In the genomic region with DNA sequence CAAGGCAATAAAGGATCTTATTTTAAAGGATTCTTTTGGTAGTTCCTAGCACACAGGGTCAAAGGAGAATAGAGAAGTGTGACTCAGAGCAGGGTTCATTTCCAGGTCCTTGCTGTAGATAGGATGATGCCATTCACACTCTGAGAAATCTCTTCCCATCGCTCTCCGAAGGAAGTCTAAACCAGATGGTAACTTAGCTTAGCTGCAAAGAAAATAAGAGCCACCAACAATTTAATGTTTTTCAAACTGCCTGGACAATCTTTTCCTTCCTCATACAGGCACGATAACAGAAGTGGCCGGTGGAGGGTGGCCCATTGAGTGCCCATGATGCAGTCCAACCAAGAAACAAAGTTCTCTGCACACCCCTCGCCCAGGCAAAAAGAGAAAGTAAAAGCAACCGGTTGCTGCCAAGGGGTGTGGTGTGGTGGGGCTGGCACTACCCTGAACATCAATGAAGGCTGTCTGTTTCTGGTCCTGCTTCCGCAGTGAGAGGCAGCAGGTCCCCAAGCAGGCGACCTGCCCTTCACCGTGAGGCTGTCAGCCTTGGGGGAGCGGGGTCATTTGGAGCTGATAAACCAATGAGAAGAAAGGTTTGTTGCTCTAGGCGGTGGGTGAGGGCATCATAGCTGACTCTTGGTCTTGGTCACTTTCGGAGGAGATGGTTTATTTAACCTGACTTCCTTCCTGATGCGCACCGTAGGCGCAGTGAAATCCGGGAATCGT, we compare ENCODE assay signal across 8 cellular contexts. TPM values are rescaled to one million over a fixed set of nuclear protein-coding genes. Genes with fewer than 3 reads are reported as not detected.
DNase-seq lines count a peak whose midpoint lies in the region; ATAC-seq, FAIRE-seq and TF ChIP-seq lines count a peak whose summit lies in the region.

No MANE protein-coding gene starts in this region.

- H2AFZ ChIP-seq in endothelial cell of umbilical vein (ENCODE audit: low read depth, low read length) = peak overlapping the region; percentile 84

- dilution Hi-C loops in endothelial cell of umbilical vein (cut with MboI; ENCODE audit: extremely low pct_ligation_motif_present, low sequenced_read_pairs) = no loop called here

- H3K36me3 ChIP-seq in endothelial cell of umbilical vein (ENCODE audit: control insufficient read depth in 2 of 2, extremely low read depth in 1 of 2, insufficient read depth in 2 of 2, low read length in 2 of 2) (no peaks in the 10 kb centered on the region), neutrophil (peaks cover 4% of the 10 kb centered on the region), tibial nerve (no peaks in the 10 kb centered on the region)

- H3K27me3 ChIP-seq in endothelial cell of umbilical vein (ENCODE audit: control insufficient read depth in 2 of 2, insufficient read depth in 2 of 2, low read length in 2 of 2) (no peaks in the 10 kb centered on the region), neutrophil (no peaks in the 10 kb centered on the region), tibial nerve (no peaks in the 10 kb centered on the region)

- DNase-seq in AG08396 (ENCODE audit: low spot score) (peak; percentile 32), endothelial cell of umbilical vein (ENCODE audit: low read depth, low spot score) (peak; percentile 77), tibial nerve (ENCODE audit: low spot score in 2 of 2) (no peak)
- peak; percentile 58 for DNase-seq in activated CD4-positive, alpha-beta T cell treated with anti-CD3 and anti-CD28 coated beads, Interleukin-2, amount 50 U/mL, for 1 hour

- H3K27ac ChIP-seq in endothelial cell of umbilical vein (ENCODE audit: insufficient read depth, low read depth, low read length) (peak overlapping the region; percentile 68), neutrophil (peak overlapping the region; percentile 94), tibial nerve (peak overlapping the region in 3 of 4 donors; percentile 4 to 72 (median 65))

- H3K9me3 ChIP-seq in endothelial cell of umbilical vein (replicated peaks; ENCODE audit: control insufficient read depth, insufficient read depth, low read length) (no peaks in the 10 kb centered on the region), neutrophil (no peaks in the 10 kb centered on the region), tibial nerve (no peaks in the 10 kb centered on the region)

- no peaks in the 10 kb centered on the region for H4K20me1 ChIP-seq in endothelial cell of umbilical vein (replicated peaks; ENCODE audit: control insufficient read depth, extremely low read depth, insufficient read depth, low read length)

- no peaks in the 10 kb centered on the region for H3K79me2 ChIP-seq in endothelial cell of umbilical vein (ENCODE audit: control insufficient read depth, insufficient read depth, low read length)

- H3K4me2 ChIP-seq in endothelial cell of umbilical vein (ENCODE audit: insufficient read depth, low read length) = peak overlapping the region; percentile 87

- POLR2A ChIA-PET in endothelial cell of umbilical vein (lab: Charles Lee) = no interaction called here

- no peak for TF ChIP-seq CTCF in endothelial cell of umbilical vein (IDR thresholded peaks at IDR 0.05; ENCODE audit: extremely low read depth in 1 of 2, insufficient read depth in 1 of 2, low read depth in 1 of 2, low read length in 2 of 2)
- TF ChIP-seq CTCF in neutrophil (IDR thresholded peaks at IDR 0.05) = no peak
- no peak for TF ChIP-seq CTCF in tibial nerve (IDR thresholded peaks at IDR 0.05)

- peak overlapping the region; percentile 44 for H3K9ac ChIP-seq in endothelial cell of umbilical vein (replicated peaks; ENCODE audit: extremely low read depth, insufficient read depth, low read length)

- no peak for TF ChIP-seq POLR2A in endothelial cell of umbilical vein (IDR thresholded peaks at IDR 0.05; ENCODE audit: low read depth, low read length)
- TF ChIP-seq POLR2A in tibial nerve (IDR thresholded peaks at IDR 0.05) = no peak

- H3K4me3 ChIP-seq in endothelial cell of umbilical vein (replicated peaks in 1 of 3; ENCODE audit: insufficient read depth in 1 of 3, low read depth in 1 of 3, low read length in 3 of 3) = peak overlapping the region; percentile 28 to 71 (median 53)
- H3K4me3 ChIP-seq in neutrophil (ENCODE audit: low read depth in 1 of 2, low read length in 1 of 2) = peak overlapping the region; percentile 71 to 94
- peak overlapping the region; percentile 25 to 73 (median 58) for H3K4me3 ChIP-seq in tibial nerve

- BruUV-seq in endothelial cell of umbilical vein (replicated peaks; lab: Mats Ljungman, UMichigan) = no TSS peak

- intact Hi-C loops in endothelial cell of umbilical vein (cut with micrococcal nuclease) = loop anchor here (1.0 to 5.0 kb wide), 2 partner anchors 43 to 64 kb away; no protein-coding TSS in a partner anchor

- CTCF ChIA-PET in endothelial cell of umbilical vein (lab: Charles Lee) = interaction anchor here (0.6 to 1.9 kb wide), 5 partner anchors 7 to 107 kb away, joined by 3 to 9 read pairs (median 4); no protein-coding TSS in a partner anchor

- 25 to 35% methylated on average over 16 to 17 of the region's 17 CpGs for WGBS in tibial nerve, 2 donors

- FAIRE-seq in endothelial cell of umbilical vein (lab: Jason Lieb, UNC) = peak; percentile 88

- H3K9me1 ChIP-seq in endothelial cell of umbilical vein (replicated peaks; ENCODE audit: control insufficient read depth, extremely low read depth, insufficient read depth, low read length) = no peaks in the 10 kb centered on the region

- peak; percentile 20 for ATAC-seq in GM19043 (IDR thresholded peaks at IDR 0.05; ENCODE audit: low read depth, unreplicated experiment)
- peak; percentile 26 for ATAC-seq in HG03521 (IDR thresholded peaks at IDR 0.05; ENCODE audit: unreplicated experiment)
- no peak for ATAC-seq in SK-N-SH treated with all-trans-retinoic acid at 6 μM for 48 hours

- TF ChIP-seq EP300 in tibial nerve (IDR thresholded peaks at IDR 0.05) = no peak

- H3K4me1 ChIP-seq in endothelial cell of umbilical vein (ENCODE audit: control insufficient read depth, extremely low read depth, insufficient read depth, low read length) (peaks cover 22% of the 10 kb centered on the region), neutrophil (ENCODE audit: control insufficient read depth in 1 of 2, insufficient read depth in 1 of 2, low read depth in 1 of 2, low read length in 1 of 2) (peaks cover 38 to 39% of the 10 kb centered on the region in 2 experiments), tibial nerve (peaks cover 0 to 15% (median 7%) of the 10 kb centered on the region in 4 donors)

TF ChIP-seq in endothelial cell of umbilical vein, 7 proteins besides CTCF, POLR2A, EP300 and RAD21:
- TF ChIP-seq EZH2 (IDR thresholded peaks at IDR 0.05; ENCODE audit: borderline replicate concordance, low read depth, low read length, severe bottlenecking) (no peak), JUN (IDR thresholded peaks at IDR 0.05; ENCODE audit: borderline replicate concordance, insufficient read depth, insufficient read length, low read depth) (peak; percentile 71), FOS (IDR thresholded peaks at IDR 0.05; ENCODE audit: borderline replicate concordance, insufficient read depth, low read length) (peak; percentile 87), POLR2AphosphoS5 (IDR thresholded peaks at IDR 0.05; ENCODE audit: insufficient read depth, low read depth, low read length) (peak; percentile 67), GATA2 (IDR thresholded peaks at IDR 0.05; ENCODE audit: insufficient read depth, insufficient read length, low read depth, low read length) (peak; percentile 93), MYC (IDR thresholded peaks at IDR 0.05; ENCODE audit: low read depth, low read length) (no peak)
- TF ChIP-seq, protein P1, sequence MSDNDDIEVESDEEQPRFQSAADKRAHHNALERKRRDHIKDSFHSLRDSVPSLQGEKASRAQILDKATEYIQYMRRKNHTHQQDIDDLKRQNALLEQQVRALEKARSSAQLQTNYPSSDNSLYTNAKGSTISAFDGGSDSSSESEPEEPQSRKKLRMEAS (IDR thresholded peaks at IDR 0.05; ENCODE audit: insufficient read depth, insufficient read length) = no peak

TF ChIP-seq in SK-N-SH treated with all-trans-retinoic acid at 6 μM for 48 hours, 23 proteins besides CTCF, POLR2A, EP300 and RAD21 (continues in another document):
- TF ChIP-seq TOX (CRISPR knock-in tag; IDR thresholded peaks at IDR 0.05; ENCODE audit: borderline replicate concordance) = no peak
- no peak for TF ChIP-seq ZNF70 (CRISPR knock-in tag; IDR thresholded peaks at IDR 0.05)
- TF ChIP-seq ISL1 (CRISPR knock-in tag; IDR thresholded peaks at IDR 0.05) = no peak
- no peak for TF ChIP-seq ZFP3 (CRISPR knock-in tag; IDR thresholded peaks at IDR 0.05)
- no peak for TF ChIP-seq TCF4 (CRISPR knock-in tag; IDR thresholded peaks at IDR 0.05; ENCODE audit: borderline replicate concordance)
- TF ChIP-seq SNAI2 (CRISPR knock-in tag; IDR thresholded peaks at IDR 0.05) = no peak
- no peak for TF ChIP-seq ZFP30 (CRISPR knock-in tag; IDR thresholded peaks at IDR 0.05)
- TF ChIP-seq ESRRG (CRISPR knock-in tag; IDR thresholded peaks at IDR 0.05) = no peak
- TF ChIP-seq ZNF565 (CRISPR knock-in tag; conservative IDR thresholded peaks at IDR 0.05; ENCODE audit: low read depth) = no peak
- no peak for TF ChIP-seq PPARA (CRISPR knock-in tag; IDR thresholded peaks at IDR 0.05; ENCODE audit: borderline replicate concordance)
- TF ChIP-seq, protein P2, sequence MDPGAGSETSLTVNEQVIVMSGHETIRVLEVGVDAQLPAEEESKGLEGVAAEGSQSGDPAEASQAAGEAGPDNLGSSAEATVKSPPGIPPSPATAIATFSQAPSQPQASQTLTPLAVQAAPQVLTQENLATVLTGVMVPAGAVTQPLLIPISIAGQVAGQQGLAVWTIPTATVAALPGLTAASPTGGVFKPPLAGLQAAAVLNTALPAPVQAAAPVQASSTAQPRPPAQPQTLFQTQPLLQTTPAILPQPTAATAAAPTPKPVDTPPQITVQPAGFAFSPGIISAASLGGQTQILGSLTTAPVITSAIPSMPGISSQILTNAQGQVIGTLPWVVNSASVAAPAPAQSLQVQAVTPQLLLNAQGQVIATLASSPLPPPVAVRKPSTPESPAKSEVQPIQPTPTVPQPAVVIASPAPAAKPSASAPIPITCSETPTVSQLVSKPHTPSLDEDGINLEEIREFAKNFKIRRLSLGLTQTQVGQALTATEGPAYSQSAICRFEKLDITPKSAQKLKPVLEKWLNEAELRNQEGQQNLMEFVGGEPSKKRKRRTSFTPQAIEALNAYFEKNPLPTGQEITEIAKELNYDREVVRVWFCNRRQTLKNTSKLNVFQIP (CRISPR knock-in tag; IDR thresholded peaks at IDR 0.05; ENCODE audit: borderline replicate concordance, low read depth) = no peak
- TF ChIP-seq OSR1 (CRISPR knock-in tag; IDR thresholded peaks at IDR 0.05) = no peak

RNA-seq across cellular contexts. Expression of a gene that starts 1.0 kb away (rescaled TPM):
- 11.7 and 13.2 TPM in 2 replicates for total RNA-seq in endothelial cell of umbilical vein
- 2.8 and 3.8 TPM in 2 replicates for polyA plus RNA-seq in endothelial cell of umbilical vein
- polyA plus RNA-seq in endothelial cell of umbilical vein (2011; cell fraction: cytosol; rRNA removed) = 3.7 and 4.1 TPM in 2 replicates
- 5.4 and 6.8 TPM in 2 replicates for polyA plus RNA-seq in endothelial cell of umbilical vein (2011; cell fraction: nucleus; rRNA removed)
- 2.4 and 6.3 TPM in 2 replicates for polyA plus RNA-seq in endothelial cell of umbilical vein (2012)
- 9.4 and 12.1 TPM in 2 replicates for polyA minus RNA-seq in endothelial cell of umbilical vein
- polyA minus RNA-seq in endothelial cell of umbilical vein (2011; cell fraction: cytosol; rRNA and poly(A)+ RNA removed) = not detected
- polyA minus RNA-seq in endothelial cell of umbilical vein (2011; cell fraction: nucleus; rRNA and poly(A)+ RNA removed) = 10.7 and 19.9 TPM in 2 replicates
- total RNA-seq in tibial nerve = 1 to 10 TPM; 1.3 to 5.7 (median 2.8) TPM

Comparison
In these comparisons a context has a peak if more than half of its experiments do, and no peak if none do; other contexts are left out.
1. DNase-seq: peak in AG08396 (single experiment), activated CD4-positive, alpha-beta T cell treated with anti-CD3 and anti-CD28 coated beads, Interleukin-2, amount 50 U/mL, for 1 hour (single experiment) and endothelial cell of umbilical vein (single experiment); none in tibial nerve (0 of 2).
2. Peak in every context shown above with its lines, with median percentiles within 50 percentile points of each other: H3K27ac ChIP-seq and H3K4me3 ChIP-seq.